Comparison of ENCODE assay signal across 8 cellular contexts in the genomic region with DNA sequence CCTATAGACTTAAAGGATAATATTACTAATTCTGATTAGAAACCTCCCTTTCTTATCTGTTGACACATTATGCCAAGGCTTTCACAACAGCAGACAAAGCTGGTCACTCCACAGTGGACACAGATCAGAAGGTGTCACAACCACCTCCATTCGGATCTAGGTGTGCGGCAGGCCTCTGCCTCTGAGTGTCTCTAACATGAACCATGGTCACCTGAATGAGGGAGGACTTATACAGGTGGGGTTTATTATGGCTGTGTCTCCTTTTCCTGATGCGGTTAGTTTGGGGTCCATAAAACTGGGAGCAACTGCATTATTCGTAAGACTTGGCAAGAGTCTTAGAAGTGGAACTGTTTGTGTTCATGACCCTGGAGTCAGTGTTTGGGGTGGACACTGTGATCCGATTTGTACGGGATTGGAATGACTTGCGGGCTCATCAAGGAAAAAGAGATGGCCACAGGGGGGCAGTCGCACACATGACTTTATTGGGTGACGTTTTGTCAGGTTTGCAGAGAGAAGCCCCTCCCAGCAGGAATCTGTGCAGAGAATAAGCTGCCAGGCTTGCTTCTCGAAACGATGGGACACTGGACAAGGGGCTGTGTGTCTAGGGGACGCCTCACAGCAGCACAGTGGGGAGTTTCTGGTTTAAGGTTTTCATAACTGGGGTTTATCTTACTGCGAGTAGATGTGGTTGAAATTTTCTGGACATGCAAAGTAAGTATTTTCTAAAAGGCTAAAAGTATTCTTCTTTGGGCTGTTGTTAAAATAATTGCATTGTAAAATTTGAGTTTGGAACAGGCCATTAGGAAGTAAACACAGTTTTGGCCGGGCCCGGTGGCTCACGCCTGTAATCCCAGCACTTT.
A peak's percentile ranks its signal among the peaks of the same experiment; 100 is the strongest.
DNase-seq lines count a peak whose midpoint lies in the region; ATAC-seq and TF ChIP-seq lines count a peak whose summit lies in the region.

No MANE protein-coding gene starts in this region.

- DNase-seq in GM12865 (ENCODE audit: low read depth) (peak; percentile 78), Kasumi-1 (lab: John Stamatoyannopoulos, UW) (peak; percentile 73 to 75), SHP77 treated with DMSO at 0.1 percent for 48 hours (lab: John Stamatoyannopoulos, UW) (peak; percentile 38), left ventricle myocardium superior (peak; percentile 62), retinal pigment epithelial cell (ENCODE audit: low read depth) (no peak), amniotic stem cell (lab: John Stamatoyannopoulos, UW) (no peak)
- DNase-seq in activated naive CD8-positive, alpha-beta T cell treated with anti-CD3 and anti-CD28 coated beads for 36 hours, result peak; percentile 50

- H3K9me3 Mint-ChIP-seq in activated naive CD8-positive, alpha-beta T cell treated with anti-CD3 and anti-CD28 coated beads for 36 hours, result no peaks in the 10 kb centered on the region

- TF ChIP-seq CTCF in GM12865 (IDR thresholded peaks at IDR 0.05; ENCODE audit: insufficient read depth, low read depth, low read length, missing control alignments) (peak; percentile 80), retinal pigment epithelial cell (conservative IDR thresholded peaks at IDR 0.05; ENCODE audit: low read depth, low read length) (peak; percentile 70)

- peaks cover 24% of the 10 kb centered on the region for H3K27me3 Mint-ChIP-seq in activated naive CD8-positive, alpha-beta T cell treated with anti-CD3 and anti-CD28 coated beads for 36 hours

- H3K36me3 Mint-ChIP-seq in activated naive CD8-positive, alpha-beta T cell treated with anti-CD3 and anti-CD28 coated beads for 36 hours, result no peaks in the 10 kb centered on the region

- peak; percentile 62 for ATAC-seq in left ventricle myocardium superior
- no peak for ATAC-seq in GM18498 (IDR thresholded peaks at IDR 0.05; ENCODE audit: unreplicated experiment)

- H3K4me1 Mint-ChIP-seq in activated naive CD8-positive, alpha-beta T cell treated with anti-CD3 and anti-CD28 coated beads for 36 hours, result peaks cover 2% of the 10 kb centered on the region

- H3K4me3 Mint-ChIP-seq in activated naive CD8-positive, alpha-beta T cell treated with anti-CD3 and anti-CD28 coated beads for 36 hours, result no peak overlapping the region

- intact Hi-C loops in left ventricle myocardium superior (cut with micrococcal nuclease), result no loop called here

- H3K27ac Mint-ChIP-seq in activated naive CD8-positive, alpha-beta T cell treated with anti-CD3 and anti-CD28 coated beads for 36 hours, result no peak overlapping the region

- H3K4me3 ChIP-seq in GM12865 (ENCODE audit: low read depth, low read length) (no peak overlapping the region), retinal pigment epithelial cell (ENCODE audit: low read length) (no peak overlapping the region)

Comparison
In these comparisons a context has a peak if more than half of its experiments do, and no peak if none do; other contexts are left out.
1. DNase-seq: peak in GM12865 (single experiment), Kasumi-1 (2 of 2), SHP77 treated with DMSO at 0.1 percent for 48 hours (single experiment), activated naive CD8-positive, alpha-beta T cell treated with anti-CD3 and anti-CD28 coated beads for 36 hours (single experiment) and left ventricle myocardium superior (single experiment); none in retinal pigment epithelial cell (single experiment) and amniotic stem cell (single experiment).